8 cellular contexts compared by ENCODE assay signal in genomic region chr2:96531872-96532505, GRCh38. TPM values are rescaled to one million over a fixed set of nuclear protein-coding genes. Genes with fewer than 3 reads are reported as not detected.
DNase-seq lines count a peak whose midpoint lies in the region; ATAC-seq and TF ChIP-seq lines count a peak whose summit lies in the region.

No MANE protein-coding gene starts in this region.

- POLR2A ChIA-PET in activated CD4-positive, alpha-beta T cell treated with anti-CD3 and anti-CD28 coated beads, Interleukin-2, amount 10 ng/mL, durations not matched to agents 7 days and 5 days (lab: Charles Lee), result interaction anchor here (0.6 kb wide), 1 partner anchor 38 kb away, joined by 5 read pairs; no protein-coding TSS in a partner anchor

- no peak for TF ChIP-seq CTCF in colonic mucosa (IDR thresholded peaks at IDR 0.05)

- peak overlapping the region; percentile 65 to 76 for H3K9ac ChIP-seq in colonic mucosa (ENCODE audit: low read depth in 2 of 2, low read length in 2 of 2)

- no peaks in the 10 kb centered on the region for H3K27me3 Mint-ChIP-seq in activated CD4-positive, alpha-beta T cell treated with anti-CD3 and anti-CD28 coated beads, Interleukin-2, amount 10 ng/mL, durations not matched to agents 7 days and 5 days

- peaks cover 78% of the 10 kb centered on the region for H3K4me1 Mint-ChIP-seq in activated CD4-positive, alpha-beta T cell treated with anti-CD3 and anti-CD28 coated beads, Interleukin-2, amount 10 ng/mL, durations not matched to agents 7 days and 5 days

- H3K36me3 Mint-ChIP-seq in activated CD4-positive, alpha-beta T cell treated with anti-CD3 and anti-CD28 coated beads, Interleukin-2, amount 10 ng/mL, durations not matched to agents 7 days and 5 days (ENCODE audit: low read depth), result no peaks in the 10 kb centered on the region

- peak overlapping the region; percentile 84 for H3K27ac Mint-ChIP-seq in activated CD4-positive, alpha-beta T cell treated with anti-CD3 and anti-CD28 coated beads, Interleukin-2, amount 10 ng/mL, durations not matched to agents 7 days and 5 days

- H3K27ac ChIP-seq in colonic mucosa (peak overlapping the region; percentile 72), layer of hippocampus (ENCODE audit: low read depth, low read length) (peak overlapping the region; percentile 86)

- no peaks in the 10 kb centered on the region for H3K36me3 ChIP-seq in colonic mucosa

- DNase-seq in EH (ENCODE audit: low read depth) (peak; percentile 100), NCI-H460 (ENCODE audit: extremely low read depth, low read depth) (peak; percentile 85), colonic mucosa (peak; percentile 95)
- peak; percentile 79 for DNase-seq in activated CD4-positive, alpha-beta T cell treated with anti-CD3 and anti-CD28 coated beads, Interleukin-2, amount 10 ng/mL, durations not matched to agents 7 days and 5 days
- DNase-seq in stimulated activated CD4-positive, alpha-beta T cell treated with anti-CD3 and anti-CD28 coated beads, Interleukin-1b, Interleukin-23, amount 100 ng/mL, for 1 hour (ENCODE audit: low read depth in 2 of 2), result peak; percentile 70 to 74

- peak overlapping the region; percentile 70 for H3K4me3 Mint-ChIP-seq in activated CD4-positive, alpha-beta T cell treated with anti-CD3 and anti-CD28 coated beads, Interleukin-2, amount 10 ng/mL, durations not matched to agents 7 days and 5 days

- intact Hi-C loops in colonic mucosa (cut with DNase I), result no loop called here

- no peaks in the 10 kb centered on the region for H3K9me3 ChIP-seq in colonic mucosa

- H3K27me3 ChIP-seq in colonic mucosa (no peaks in the 10 kb centered on the region), layer of hippocampus (ENCODE audit: control insufficient read depth, insufficient read depth, low read length) (no peaks in the 10 kb centered on the region)

- ATAC-seq in HG03095 (IDR thresholded peaks at IDR 0.05; ENCODE audit: unreplicated experiment) (peak; percentile 25), HG02981 (IDR thresholded peaks at IDR 0.05; ENCODE audit: unreplicated experiment) (no peak)

- no peaks in the 10 kb centered on the region for H3K9me3 Mint-ChIP-seq in activated CD4-positive, alpha-beta T cell treated with anti-CD3 and anti-CD28 coated beads, Interleukin-2, amount 10 ng/mL, durations not matched to agents 7 days and 5 days

- H3K4me1 ChIP-seq in colonic mucosa, result peaks cover 12% of the 10 kb centered on the region

- CTCF ChIA-PET in activated CD4-positive, alpha-beta T cell treated with anti-CD3 and anti-CD28 coated beads, Interleukin-2, amount 10 ng/mL, durations not matched to agents 7 days and 5 days (lab: Charles Lee), result interaction anchor here (0.6 to 1.7 kb wide), 10 partner anchors 20 to 1618 kb away, joined by 3 to 7 read pairs (median 3); no protein-coding TSS in a partner anchor

- peak overlapping the region; percentile 8 for H3K4me3 ChIP-seq in colonic mucosa

RNA-seq across cellular contexts. Expression of gene ARID5A, which starts 4.6 kb away (rescaled TPM):
- total RNA-seq in NCI-H460 (2014; rRNA removed; shearing (Covaris generic)), result 0.89 and 0.99 TPM in 2 replicates
- polyA plus RNA-seq in NCI-H460 (2014; cell fraction: nucleus; rRNA removed), result 2.2 and 4.1 TPM in 2 replicates
- 10 to 100 TPM; 47.2 to 50.5 TPM for total RNA-seq in activated CD4-positive, alpha-beta T cell treated with anti-CD3 and anti-CD28 coated beads, Interleukin-2, amount 10 ng/mL, durations not matched to agents 7 days and 5 days
- total RNA-seq in colonic mucosa, result 10 to 100 TPM in 1 of 2 donors, 1 to 10 TPM in 1; 6.9 to 16.4 TPM

RNA-seq across cellular contexts. Expression of gene NEURL3, which starts 26.8 kb away (rescaled TPM):
- total RNA-seq in NCI-H460 (2014; rRNA removed; shearing (Covaris generic)), result not detected in 2 replicates
- polyA plus RNA-seq in NCI-H460 (2014; cell fraction: nucleus; rRNA removed), result not detected in 2 replicates
- total RNA-seq in activated CD4-positive, alpha-beta T cell treated with anti-CD3 and anti-CD28 coated beads, Interleukin-2, amount 10 ng/mL, durations not matched to agents 7 days and 5 days, result under 1 TPM; 0.22 to 0.27 TPM
- total RNA-seq in colonic mucosa, result 1 to 10 TPM; 2.5 to 2.6 TPM
